ENCODE assay signal across 21 cellular contexts in the genomic region with DNA sequence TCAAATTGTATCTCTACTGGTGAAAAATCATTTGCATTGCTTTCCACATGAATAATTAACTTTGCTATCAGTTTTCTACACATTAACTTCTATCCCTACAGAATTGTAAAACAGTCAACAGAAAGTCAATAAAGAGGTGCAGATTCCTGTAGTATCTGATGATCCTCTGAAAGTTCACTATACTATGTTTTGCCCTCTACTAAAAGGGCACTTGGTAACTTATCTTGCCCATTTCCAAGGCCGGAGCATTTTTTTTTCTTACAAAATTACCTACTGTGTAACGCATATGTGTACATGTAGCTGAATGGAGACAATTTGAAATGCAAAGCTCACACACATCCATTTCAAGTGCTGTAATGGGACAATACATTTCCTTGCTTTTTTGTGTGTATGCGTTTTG. TPM values are rescaled to one million over a fixed set of nuclear protein-coding genes. Genes with fewer than 3 reads are reported as not detected.
DNase-seq lines count a peak whose midpoint lies in the region; FAIRE-seq lines count a peak whose summit lies in the region.
"Had no signal": no experiment of that assay in that cellular context is flagged by ENCODE, and none has a peak within 500 bp of the region (broad histone marks: within the 10 kb centered on the region; RNA-seq: fewer than 3 reads in every experiment).

No MANE protein-coding gene starts in this region.

- H3K4me1 ChIP-seq in small intestine (ENCODE audit: control insufficient read depth in 2 of 2, insufficient read depth in 1 of 2, low read depth in 1 of 2, low read length in 1 of 2), result no peaks in the 10 kb centered on the region
- no peaks in the 10 kb centered on the region for H3K4me1 ChIP-seq in CD4-positive, alpha-beta memory T cell (ENCODE audit: insufficient read depth, low read length)
- H3K4me1 ChIP-seq: BE2C had no signal

- peak; percentile 74 for FAIRE-seq in small intestine (lab: Jason Lieb, UNC)
- FAIRE-seq: A204.1, D721Med, GM12891, GM19239 had no signal

- no peaks in the 10 kb centered on the region for H3K36me3 Mint-ChIP-seq in CD4-positive, alpha-beta memory T cell
- H3K36me3 Mint-ChIP-seq: CD14-positive monocyte; CD4-positive, CD25-positive, alpha-beta regulatory T cell; CD8-positive, alpha-beta T cell had no signal

- no peaks in the 10 kb centered on the region for H3K9me3 ChIP-seq in small intestine (ENCODE audit: control insufficient read depth, low read depth)
- no peaks in the 10 kb centered on the region for H3K9me3 ChIP-seq in CD4-positive, alpha-beta memory T cell (ENCODE audit: control insufficient read depth in 1 of 2, low read length in 2 of 2)
- H3K9me3 ChIP-seq: BE2C, BLaER1, Caco-2 had no signal

- H3K4me3 Mint-ChIP-seq in CD4-positive, alpha-beta memory T cell, result no peak overlapping the region
- H3K4me3 Mint-ChIP-seq: CD14-positive monocyte; CD4-positive, CD25-positive, alpha-beta regulatory T cell; CD8-positive, alpha-beta T cell had no signal

- DNase-seq in NCI-H526 (lab: John Stamatoyannopoulos, UW) (peak; percentile 53 to 59), NCI-H526 treated with DMSO at 0.1 percent for 48 hours (lab: John Stamatoyannopoulos, UW) (peak; percentile 72), small intestine (peak; percentile 76), germinal center (ENCODE audit: low spot score) (no peak)
- no peak for DNase-seq in CD4-positive, alpha-beta memory T cell
- DNase-seq: 8988T; ACHN; BE2C; C1 segment of cervical spinal cord; Caco-2; Calu3; CD4-positive, CD25-positive, alpha-beta regulatory T cell; CD8-positive, alpha-beta T cell; DMS79 treated with DMSO at 0.1 percent for 48 hours; GF-D8 had no signal

- peaks cover 0 to 4% of the 10 kb centered on the region in 2 donors for H3K27me3 Mint-ChIP-seq in CD4-positive, alpha-beta memory T cell
- H3K27me3 Mint-ChIP-seq: CD4-positive, CD25-positive, alpha-beta regulatory T cell had no signal

- CTCF ChIA-PET in CD4-positive, alpha-beta memory T cell (lab: Charles Lee; ENCODE audit: partially characterized antibody), result no interaction called here

- POLR2A ChIA-PET in CD4-positive, alpha-beta memory T cell (lab: Charles Lee; ENCODE audit: partially characterized antibody), result no interaction called here

- no peak overlapping the region for H3K27ac ChIP-seq in small intestine (ENCODE audit: low read depth in 1 of 2, low read length in 1 of 2)
- no peak overlapping the region for H3K27ac ChIP-seq in CD4-positive, alpha-beta memory T cell (ENCODE audit: low read depth, low read length)
- H3K27ac ChIP-seq: BLaER1 had no signal

- no peaks in the 10 kb centered on the region for H3K27me3 ChIP-seq in small intestine (ENCODE audit: control insufficient read depth in 2 of 2, insufficient read depth in 2 of 2, low read length in 2 of 2)
- no peaks in the 10 kb centered on the region for H3K27me3 ChIP-seq in CD4-positive, alpha-beta memory T cell (ENCODE audit: insufficient read depth, low read length)
- H3K27me3 ChIP-seq: BE2C, BLaER1 had no signal

- intact Hi-C loops in CD4-positive, alpha-beta memory T cell (cut with micrococcal nuclease), result no loop called here

- WGBS in small intestine, 3 donors, result 15 to 63% (median 46%) methylated on average over 3 of the region's 3 CpGs

- H3K4me1 Mint-ChIP-seq in CD4-positive, alpha-beta memory T cell, result peaks cover 0 to 1% (median 0%) of the 10 kb centered on the region in 4 donors
- H3K4me1 Mint-ChIP-seq: CD14-positive monocyte; CD4-positive, CD25-positive, alpha-beta regulatory T cell had no signal

- peaks cover 0 to 5% (median 0%) of the 10 kb centered on the region in 8 donors for H3K9me3 Mint-ChIP-seq in CD4-positive, alpha-beta memory T cell
- H3K9me3 Mint-ChIP-seq: CD8-positive, alpha-beta T cell had no signal

- no peaks in the 10 kb centered on the region for H3K36me3 ChIP-seq in small intestine (ENCODE audit: control insufficient read depth in 2 of 2, insufficient read depth in 2 of 2, low read length in 2 of 2)
- no peaks in the 10 kb centered on the region for H3K36me3 ChIP-seq in CD4-positive, alpha-beta memory T cell (ENCODE audit: insufficient read depth, low read length)
- H3K36me3 ChIP-seq: BE2C, BLaER1 had no signal

- no peak overlapping the region for H3K27ac Mint-ChIP-seq in CD4-positive, alpha-beta memory T cell
- H3K27ac Mint-ChIP-seq: CD14-positive monocyte; CD4-positive, CD25-positive, alpha-beta regulatory T cell; CD8-positive, alpha-beta T cell had no signal

- no peak overlapping the region for H3K4me3 ChIP-seq in small intestine (ENCODE audit: low read depth in 1 of 2, low read length in 2 of 2)
- no peak overlapping the region for H3K4me3 ChIP-seq in CD4-positive, alpha-beta memory T cell (ENCODE audit: low read length in 2 of 2)
- H3K4me3 ChIP-seq: BLaER1 had no signal

RNA-seq across cellular contexts. Expression of a gene that starts 9.6 kb away (rescaled TPM):
- polyA plus RNA-seq in small intestine, result 1 to 10 TPM; 4.3 to 6.0 (median 5.6) TPM
- under 1 TPM; 0.06 to 0.26 TPM for total RNA-seq in CD4-positive, alpha-beta memory T cell
- polyA plus RNA-seq in CD4-positive, alpha-beta memory T cell, result under 1 TPM; 0.41 to 0.89 TPM
- polyA plus RNA-seq: CD14-positive monocyte had no signal

Comparison
In these comparisons a context has a peak if more than half of its experiments do, and no peak if none do; other contexts are left out.
1. DNase-seq: peak in NCI-H526 (2 of 2), NCI-H526 treated with DMSO at 0.1 percent for 48 hours (single experiment) and small intestine (single experiment); none in germinal center (single experiment) and CD4-positive, alpha-beta memory T cell (0 of 5).